9 cellular contexts compared by ENCODE assay signal in the genomic region with DNA sequence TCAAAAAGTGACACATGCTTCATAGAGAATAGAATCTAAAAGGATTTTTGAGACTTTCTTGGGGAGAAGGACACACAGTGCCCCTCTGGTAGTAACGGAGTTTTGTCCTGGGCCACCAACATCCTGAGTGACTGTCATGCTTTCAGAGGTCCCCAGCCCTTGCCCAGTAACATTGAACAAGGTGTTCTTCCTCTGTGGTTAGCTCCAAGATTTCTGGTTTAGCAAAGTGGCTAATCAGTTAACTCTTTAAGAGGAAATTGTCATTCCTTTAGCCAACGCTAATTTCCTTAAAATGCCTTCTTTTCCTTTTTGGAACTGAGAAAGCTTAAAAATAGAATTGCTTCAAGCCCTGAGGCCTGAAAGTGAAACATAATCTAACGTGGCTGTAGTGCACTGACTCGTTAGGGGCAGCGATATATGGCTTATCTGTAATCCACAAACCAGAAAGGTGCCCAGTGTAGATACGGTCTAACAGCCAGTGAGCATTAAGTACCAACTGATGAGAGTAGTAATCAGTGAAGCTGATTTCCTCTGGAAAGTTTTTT. TPM values are rescaled to one million over a fixed set of nuclear protein-coding genes. Genes with fewer than 3 reads are reported as not detected.
DNase-seq lines count a peak whose midpoint lies in the region; ATAC-seq and TF ChIP-seq lines count a peak whose summit lies in the region.
"Had no signal": no experiment of that assay in that cellular context is flagged by ENCODE, and none has a peak within 500 bp of the region (broad histone marks: within the 10 kb centered on the region; RNA-seq: fewer than 3 reads in every experiment).

No MANE protein-coding gene starts in this region.

- no peaks in the 10 kb centered on the region for H3K27me3 Mint-ChIP-seq in activated CD8-positive, alpha-beta T cell treated with anti-CD3 and anti-CD28 coated beads, Interleukin-2, amount 10 ng/mL, durations not matched to agents 7 days and 5 days (ENCODE audit: low read depth)

- POLR2A ChIA-PET in activated CD8-positive, alpha-beta T cell treated with anti-CD3 and anti-CD28 coated beads, Interleukin-2, amount 10 ng/mL, durations not matched to agents 7 days and 5 days (lab: Charles Lee), result interaction anchor here (1.9 kb wide), 1 partner anchor 90 kb away, joined by 7 read pairs; no protein-coding TSS in a partner anchor

- H3K4me3 ChIP-seq in thoracic aorta, result peak overlapping the region; percentile 53

- H3K9me3 Mint-ChIP-seq in activated naive CD4-positive, alpha-beta T cell treated with anti-CD3 and anti-CD28 coated beads, Interleukin-2, amount 50 U/mL, for 72 hours, result peaks cover 5 to 7% of the 10 kb centered on the region in 2 donors
- no peaks in the 10 kb centered on the region for H3K9me3 Mint-ChIP-seq in activated CD8-positive, alpha-beta T cell treated with anti-CD3 and anti-CD28 coated beads, Interleukin-2, amount 10 ng/mL, durations not matched to agents 7 days and 5 days (ENCODE audit: insufficient read depth)

- no peaks in the 10 kb centered on the region for H3K27me3 ChIP-seq in thoracic aorta (replicated peaks; ENCODE audit: insufficient read depth)

- H3K4me1 ChIP-seq in thoracic aorta (ENCODE audit: control insufficient read depth in 1 of 2, low read depth in 2 of 2), result peaks cover 25 to 57% of the 10 kb centered on the region in 2 donors

- no peak for TF ChIP-seq CTCF in thoracic aorta (IDR thresholded peaks at IDR 0.05)

- H3K9me3 ChIP-seq in thoracic aorta, result no peaks in the 10 kb centered on the region

- peak overlapping the region; percentile 48 for H3K4me3 Mint-ChIP-seq in activated CD8-positive, alpha-beta T cell treated with anti-CD3 and anti-CD28 coated beads, Interleukin-2, amount 10 ng/mL, durations not matched to agents 7 days and 5 days

- CTCF ChIA-PET in activated CD8-positive, alpha-beta T cell treated with anti-CD3 and anti-CD28 coated beads, Interleukin-2, amount 10 ng/mL, durations not matched to agents 7 days and 5 days (lab: Charles Lee), result interaction anchor here (1.1 kb wide), 1 partner anchor 118 kb away, joined by 4 read pairs; no protein-coding TSS in a partner anchor

- H3K36me3 Mint-ChIP-seq in activated naive CD4-positive, alpha-beta T cell treated with anti-CD3 and anti-CD28 coated beads, Interleukin-2, amount 50 U/mL, for 72 hours, result peaks cover 24 to 45% of the 10 kb centered on the region in 2 donors
- H3K36me3 Mint-ChIP-seq in activated CD8-positive, alpha-beta T cell treated with anti-CD3 and anti-CD28 coated beads, Interleukin-2, amount 10 ng/mL, durations not matched to agents 7 days and 5 days (ENCODE audit: low read depth), result peaks cover 66% of the 10 kb centered on the region

- H3K27ac ChIP-seq in thoracic aorta, result peak overlapping the region; percentile 42 to 48

- peak; percentile 59 to 92 for ATAC-seq in activated naive CD4-positive, alpha-beta T cell treated with anti-CD3 and anti-CD28 coated beads, Interleukin-2, amount 50 U/mL, for 72 hours
- ATAC-seq in HG03095 (IDR thresholded peaks at IDR 0.05; ENCODE audit: unreplicated experiment), result peak; percentile 86
- peak; percentile 56 for ATAC-seq in activated CD8-positive, alpha-beta T cell treated with anti-CD3 and anti-CD28 coated beads, Interleukin-2, amount 10 ng/mL, durations not matched to agents 7 days and 5 days
- no peak for ATAC-seq in thoracic aorta (ENCODE audit: insufficient number of reproducible peaks, low FRiP score, low read depth)

- H3K27ac Mint-ChIP-seq in activated naive CD4-positive, alpha-beta T cell treated with anti-CD3 and anti-CD28 coated beads, Interleukin-2, amount 50 U/mL, for 72 hours, result no peak overlapping the region
- peak overlapping the region; percentile 61 for H3K27ac Mint-ChIP-seq in activated CD8-positive, alpha-beta T cell treated with anti-CD3 and anti-CD28 coated beads, Interleukin-2, amount 10 ng/mL, durations not matched to agents 7 days and 5 days

- no peaks in the 10 kb centered on the region for H3K36me3 ChIP-seq in thoracic aorta

- no peak for DNase-seq in activated naive CD4-positive, alpha-beta T cell treated with anti-CD3 and anti-CD28 coated beads, Interleukin-2, amount 50 U/mL, for 72 hours (ENCODE audit: low spot score in 2 of 2)
- no peak for DNase-seq in activated naive CD4-positive, alpha-beta T cell (lab: John Stamatoyannopoulos, UW)
- DNase-seq in activated CD8-positive, alpha-beta T cell treated with anti-CD3 and anti-CD28 coated beads, Interleukin-2, amount 10 ng/mL, durations not matched to agents 7 days and 5 days, result no peak
- no peak for DNase-seq in thoracic aorta (ENCODE audit: low spot score)
- DNase-seq in NCI-H2227 (lab: John Stamatoyannopoulos, UW; ENCODE audit: unreplicated experiment), result no peak
- no peak for DNase-seq in islet precursor cell
- DNase-seq in NCI-H1930 (lab: John Stamatoyannopoulos, UW), result no peak
- DNase-seq: SHP77 had no signal

- peaks cover 79% of the 10 kb centered on the region for H3K4me1 Mint-ChIP-seq in activated CD8-positive, alpha-beta T cell treated with anti-CD3 and anti-CD28 coated beads, Interleukin-2, amount 10 ng/mL, durations not matched to agents 7 days and 5 days (ENCODE audit: low read depth)

RNA-seq across cellular contexts. Expression of gene E2F3, which starts 7.8 kb away (rescaled TPM):
- total RNA-seq in activated naive CD4-positive, alpha-beta T cell treated with anti-CD3 and anti-CD28 coated beads, Interleukin-2, amount 50 U/mL, for 72 hours, result 10 to 100 TPM; 13.6 to 17.3 TPM
- 10 to 100 TPM; 26.7 to 27.4 TPM for total RNA-seq in activated CD8-positive, alpha-beta T cell treated with anti-CD3 and anti-CD28 coated beads, Interleukin-2, amount 10 ng/mL, durations not matched to agents 7 days and 5 days
- total RNA-seq in thoracic aorta, result 10 to 100 TPM in 1 of 2 donors, 1 to 10 TPM in 1; 6.5 to 12.4 TPM
